Comparison of ENCODE assay signal across 8 cellular contexts in genomic region chr6:26232950-26233607, GRCh38.
DNase-seq lines count a peak whose midpoint lies in the region; ATAC-seq, FAIRE-seq and TF ChIP-seq lines count a peak whose summit lies in the region.

No MANE protein-coding gene starts in this region.

- H3K4me1 ChIP-seq in K562 (replicated peaks in 1 of 2; ENCODE audit: control insufficient read depth in 2 of 2, insufficient read depth in 2 of 2, low read length in 2 of 2) (peaks cover 16 to 20% of the 10 kb centered on the region in 2 experiments; a peak in 4 of 5 replicates), lower lobe of right lung (peaks cover 19% of the 10 kb centered on the region), testis (peaks cover 6% of the 10 kb centered on the region)

- in situ Hi-C loops in K562 (cut with MboI), result no loop called here

- ATAC-seq in GM21528 (IDR thresholded peaks at IDR 0.05; ENCODE audit: low FRiP score, unreplicated experiment) (peak; percentile 6), K562 (peak; percentile 13), lower lobe of right lung (peak in 1 of 2 donors; percentile 35)

- H3K27ac ChIP-seq in K562 (ENCODE audit: extremely low read depth, low read depth, low read length) (peak overlapping the region; percentile 73), lower lobe of right lung (peak overlapping the region; percentile 90), testis (peak overlapping the region in 1 of 2 donors; percentile 77)

- BruUV-seq in K562 (replicated peaks; lab: Mats Ljungman, UMichigan), result no TSS peak

- H3K9me1 ChIP-seq in K562 (ENCODE audit: control insufficient read depth, insufficient read depth, low read length), result no peaks in the 10 kb centered on the region

- H4K20me1 ChIP-seq in K562 (replicated peaks; ENCODE audit: control insufficient read depth, insufficient read depth, low read length), result no peaks in the 10 kb centered on the region

- peak overlapping the region; percentile 85 for H3K4me2 ChIP-seq in K562 (ENCODE audit: insufficient read depth, low read length)

- DNase-seq in BJ (ENCODE audit: low read depth) (no peak), OCI-M1 (lab: John Stamatoyannopoulos, UW) (peak; percentile 60), K562 (ENCODE audit: extremely low read depth in 1 of 4, low spot score in 3 of 4) (peak in 2 of 4 experiments; percentile 16 to 40), lower lobe of right lung (no peak), testis (no peak), H54 (ENCODE audit: insufficient read length, low spot score) (no peak), T-helper 9 cell (no peak)

- TF ChIP-seq RAD21 in K562 (CRISPR knock-in tag; conservative IDR thresholded peaks at IDR 0.05 in 1 of 2, IDR thresholded peaks at IDR 0.05 in 1 of 2), result no peak

- H3K9me3 ChIP-seq in K562 (replicated peaks; ENCODE audit: control insufficient read depth, insufficient read depth, low read depth, low read length), result no peaks in the 10 kb centered on the region
- no peaks in the 10 kb centered on the region for H3K9me3 ChIP-seq in lower lobe of right lung
- no peaks in the 10 kb centered on the region for H3K9me3 ChIP-seq in testis

- intact Hi-C loops in K562 (cut with micrococcal nuclease), result no loop called here
- intact Hi-C loops in lower lobe of right lung (cut with DNase I), result no loop called here
- intact Hi-C loops in testis (cut with DNase I; ENCODE audit: low total_unique reads), result no loop called here

- H3K9ac ChIP-seq in K562 (ENCODE audit: insufficient read depth in 1 of 2, low read depth in 2 of 2, low read length in 2 of 2), result peak overlapping the region; percentile 77 to 93

- CTCF ChIA-PET in BJ (lab: Yijun Ruan, JAX) (interaction anchor here (0.7 to 1.0 kb wide), 2 partner anchors 8 to 37 kb away, joined by 3 to 5 read pairs; no protein-coding TSS in a partner anchor), K562 (lab: Yijun Ruan, JAX; ENCODE audit: low intra/inter-chr PET ratio) (no interaction called here)

- peaks cover 23% of the 10 kb centered on the region for H3K79me2 ChIP-seq in K562 (ENCODE audit: control insufficient read depth, insufficient read depth, low read length)

- H3K36me3 ChIP-seq in BJ (ENCODE audit: control insufficient read depth, insufficient read depth, low read length) (no peaks in the 10 kb centered on the region), K562 (ENCODE audit: control insufficient read depth, insufficient read depth, low read length) (no peaks in the 10 kb centered on the region), lower lobe of right lung (no peaks in the 10 kb centered on the region), testis (ENCODE audit: low read depth, missing control alignments) (no peaks in the 10 kb centered on the region)

- peak overlapping the region; percentile 94; the same call in 1 of the 2 replicates for H2AFZ ChIP-seq in K562 (ENCODE audit: low read depth, low read length)

- H3K27me3 ChIP-seq in BJ (ENCODE audit: control insufficient read depth, insufficient read depth, low read length), result no peaks in the 10 kb centered on the region
- no peaks in the 10 kb centered on the region for H3K27me3 ChIP-seq in K562 (ENCODE audit: control insufficient read depth in 2 of 2, insufficient read depth in 2 of 2, low read length in 2 of 2)
- H3K27me3 ChIP-seq in lower lobe of right lung (ENCODE audit: low read depth), result peaks cover 59% of the 10 kb centered on the region
- H3K27me3 ChIP-seq in testis, result peaks cover 4% of the 10 kb centered on the region

- TF ChIP-seq CTCF in BJ (IDR thresholded peaks at IDR 0.05; ENCODE audit: insufficient read depth, low read depth, low read length) (no peak), K562 (IDR thresholded peaks at IDR 0.05 in 2 of 3, conservative IDR thresholded peaks at IDR 0.05 in 1 of 3; ENCODE audit: insufficient read depth in 2 of 3, low read depth in 1 of 3, low read length in 3 of 3) (no peak), lower lobe of right lung (IDR thresholded peaks at IDR 0.05) (no peak), testis (IDR thresholded peaks at IDR 0.05) (no peak)

- FAIRE-seq in K562 (lab: Jason Lieb, UNC) (no peak), H54 (lab: Jason Lieb, UNC) (no peak)

- H3K4me3 ChIP-seq in BJ (ENCODE audit: low read depth, low read length), result peak overlapping the region; percentile 37
- H3K4me3 ChIP-seq in K562, result peak overlapping the region; percentile 40
- H3K4me3 ChIP-seq in lower lobe of right lung, result peak overlapping the region; percentile 53
- H3K4me3 ChIP-seq in testis, result peak overlapping the region; percentile 45 to 64

- TF ChIP-seq POLR2A in K562 (conservative IDR thresholded peaks at IDR 0.05), result no peak
- no peak for TF ChIP-seq POLR2A in testis (IDR thresholded peaks at IDR 0.05)
- TF ChIP-seq POLR2A in H54 (IDR thresholded peaks at IDR 0.05; ENCODE audit: low read depth, low read length), result no peak

- WGBS in K562 (ENCODE audit: insufficient coverage, low coverage, missing lambda C conversion rate), result 60% methylated on average over 31 of the region's 31 CpGs
- WGBS in testis, 2 donors, result 11 to 12% methylated on average over 31 of the region's 31 CpGs

- TF ChIP-seq EP300 in K562 (IDR thresholded peaks at IDR 0.05; ENCODE audit: low read length), result no peak

- POLR2A ChIA-PET in BJ (lab: Charles Lee) (interaction anchor here (1.2 to 2.3 kb wide), 5 partner anchors 9 to 109 kb away, joined by 4 to 10 read pairs (median 5); a partner anchor contains a TSS), K562 (lab: Yijun Ruan, JAX) (interaction anchor here (0.6 to 6.9 kb wide), 19 partner anchors 10 to 208 kb away, joined by 3 to 147 read pairs (median 9); a partner anchor contains a TSS)

TF ChIP-seq in K562, 482 proteins besides CTCF, POLR2A, EP300 and RAD21 (continues in another document):
- TF ChIP-seq RAD51 (IDR thresholded peaks at IDR 0.05; ENCODE audit: borderline replicate concordance, low read depth) (no peak), FOXM1 (IDR thresholded peaks at IDR 0.05; ENCODE audit: low read depth) (no peak), FOXM1 (CRISPR knock-in tag; IDR thresholded peaks at IDR 0.05; ENCODE audit: low read depth) (no peak; the same call in 1 of the 2 replicates), MYC (IDR thresholded peaks at IDR 0.05; ENCODE audit: low read depth, low read length) (0 out of 2 replicates have a peak, but pooled peaks have one; percentile 17), MYC (CRISPR knock-in tag; IDR thresholded peaks at IDR 0.05; ENCODE audit: borderline replicate concordance, low read depth) (no peak), CREB3L1 (IDR thresholded peaks at IDR 0.05; ENCODE audit: borderline replicate concordance, low read depth) (no peak), TFAM (CRISPR knock-in tag; conservative IDR thresholded peaks at IDR 0.05) (no peak), ZBTB17 (CRISPR knock-in tag; IDR thresholded peaks at IDR 0.05) (no peak), ZNF133 (CRISPR knock-in tag; IDR thresholded peaks at IDR 0.05) (no peak), VEZF1 (CRISPR knock-in tag; IDR thresholded peaks at IDR 0.05) (no peak), ZNF668 (CRISPR knock-in tag; IDR thresholded peaks at IDR 0.05) (0 out of 2 replicates have a peak, but pooled peaks have one; percentile 10), ZNF77 (CRISPR knock-in tag; IDR thresholded peaks at IDR 0.05) (no peak), ZBTB1 (CRISPR knock-in tag; IDR thresholded peaks at IDR 0.05; ENCODE audit: borderline replicate concordance, low read depth) (no peak), ZBTB11 (CRISPR knock-in tag; IDR thresholded peaks at IDR 0.05) (no peak), ZNF24 (IDR thresholded peaks at IDR 0.05) (no peak)
